14 cellular contexts compared by ENCODE assay signal in the genomic region with DNA sequence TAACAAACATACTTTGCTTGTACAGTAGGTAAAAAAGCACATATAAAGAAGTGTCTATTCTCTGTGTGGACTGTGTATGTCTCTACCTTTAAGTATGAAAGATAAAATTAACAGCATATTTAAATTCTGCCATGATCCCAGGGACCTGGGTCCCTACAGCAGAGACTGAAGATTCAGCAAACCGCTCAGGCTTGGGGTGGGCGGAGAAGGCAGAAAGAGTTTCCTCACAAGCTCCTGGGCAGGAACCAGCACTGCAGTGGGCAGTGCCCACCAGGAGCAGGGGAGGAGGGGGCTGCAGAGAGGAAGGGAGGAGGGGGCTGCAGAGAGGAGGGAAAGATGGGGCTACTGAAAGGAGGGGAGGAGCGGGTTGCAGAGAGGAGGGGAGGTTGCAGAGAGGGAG. TPM values are rescaled to one million over a fixed set of nuclear protein-coding genes. Genes with fewer than 3 reads are reported as not detected.
A peak's percentile ranks its signal among the peaks of the same experiment; 100 is the strongest.
DNase-seq lines count a peak whose midpoint lies in the region; ATAC-seq and TF ChIP-seq lines count a peak whose summit lies in the region.
"Had no signal": no experiment of that assay in that cellular context is flagged by ENCODE, and none has a peak within 500 bp of the region (broad histone marks: within the 10 kb centered on the region; RNA-seq: fewer than 3 reads in every experiment).

No MANE protein-coding gene starts in this region.

- H3K36me3 ChIP-seq in BLaER1 (peaks cover 18% of the 10 kb centered on the region), HEK293 (ENCODE audit: control insufficient read depth in 2 of 2, insufficient read depth in 1 of 2, low read length in 2 of 2) (no peaks in the 10 kb centered on the region), spleen (no peaks in the 10 kb centered on the region), mucosa of descending colon (ENCODE audit: low read depth) (no peaks in the 10 kb centered on the region)

- no peaks in the 10 kb centered on the region for H3K27me3 ChIP-seq in BLaER1
- peaks cover 0 to 17% (median 0%) of the 10 kb centered on the region in 7 donors for H3K27me3 ChIP-seq in spleen (replicated peaks in 1 of 7)

- TF ChIP-seq POLR2A in spleen (IDR thresholded peaks at IDR 0.05) = no peak

- H3K4me1 ChIP-seq in BLaER1 (peaks cover 96% of the 10 kb centered on the region), HEK293 (ENCODE audit: control insufficient read depth, insufficient read depth, low read length) (no peaks in the 10 kb centered on the region), spleen (peaks cover 0 to 56% (median 17%) of the 10 kb centered on the region in 6 donors), mucosa of descending colon (ENCODE audit: low read depth) (no peaks in the 10 kb centered on the region)

- peak overlapping the region; percentile 99 for H3K4me2 ChIP-seq in BLaER1

- ATAC-seq in naive B cell (ENCODE audit: low read depth in 2 of 2) = no peak
- no peak for ATAC-seq in mucosa of descending colon
- no peak for ATAC-seq in natural killer cell
- ATAC-seq: Panc1 had no signal

- H3K27me3 Mint-ChIP-seq in naive B cell = peaks cover 0 to 5% (median 0%) of the 10 kb centered on the region in 3 donors
- peaks cover 0 to 3% of the 10 kb centered on the region in 2 donors for H3K27me3 Mint-ChIP-seq in natural killer cell (ENCODE audit: low read depth in 2 of 2)
- H3K27me3 Mint-ChIP-seq in osteocyte (ENCODE audit: unreplicated experiment) = no peaks in the 10 kb centered on the region

- H3K36me3 Mint-ChIP-seq in naive B cell (peaks cover 4 to 17% of the 10 kb centered on the region in 2 donors), natural killer cell (no peaks in the 10 kb centered on the region), osteocyte (ENCODE audit: unreplicated experiment) (no peaks in the 10 kb centered on the region)

- no peaks in the 10 kb centered on the region for H4K20me1 ChIP-seq in BLaER1

- intact Hi-C loops in spleen (cut with DNase I; ENCODE audit: low total_unique reads) = no loop called here
- intact Hi-C loops in mucosa of descending colon (cut with DNase I, micrococcal nuclease) = no loop called here
- intact Hi-C loops in natural killer cell (cut with micrococcal nuclease) = no loop called here

- H3K4me3 Mint-ChIP-seq in naive B cell (peak overlapping the region in 5 of 8 donors; percentile 31 to 63 (median 49)), natural killer cell (no peak overlapping the region), osteocyte (ENCODE audit: unreplicated experiment) (no peak overlapping the region)

- 79 to 87% (median 81%) methylated on average over 3 of the region's 3 CpGs for WGBS in spleen, 5 donors

- H3K9me3 ChIP-seq in BLaER1 (peaks cover 18% of the 10 kb centered on the region), HEK293 (ENCODE audit: control insufficient read depth, insufficient read depth, low read depth, low read length) (no peaks in the 10 kb centered on the region), spleen (peaks cover 0 to 9% (median 2%) of the 10 kb centered on the region in 8 donors), mucosa of descending colon (no peaks in the 10 kb centered on the region)

- no peak for DNase-seq in naive B cell
- DNase-seq in spleen = peak; percentile 30
- DNase-seq in mucosa of descending colon = no peak
- DNase-seq in natural killer cell = no peak
- DNase-seq in osteocyte (ENCODE audit: extremely low spot score, unreplicated experiment) = no peak
- DNase-seq: COR-L47, Kasumi-1, MM.1S, NCI-H1092 treated with DMSO at 0.1 percent for 48 hours, NCI-H2081 treated with DMSO at 0.1 percent for 48 hours, NCI-H510A treated with DMSO at 0.1 percent for 48 hours had no signal

- TF ChIP-seq CTCF in HEK293 (tag by site-specific recombination; IDR thresholded peaks at IDR 0.05) = no peak
- TF ChIP-seq CTCF in spleen (IDR thresholded peaks at IDR 0.05 in 8 of 11, conservative IDR thresholded peaks at IDR 0.05 in 3 of 11) = no peak
- TF ChIP-seq CTCF in mucosa of descending colon (IDR thresholded peaks at IDR 0.05) = no peak
- no peak for TF ChIP-seq CTCF in natural killer cell (IDR thresholded peaks at IDR 0.05)
- TF ChIP-seq CTCF in osteocyte (IDR thresholded peaks at IDR 0.05) = no peak

- H3K27ac ChIP-seq in BLaER1 (peak overlapping the region; percentile 96), HEK293 (ENCODE audit: extremely low read depth, low read depth, low read length) (no peak overlapping the region), spleen (no peak overlapping the region)

- H3K9me3 Mint-ChIP-seq in naive B cell = peaks cover 9 to 21% (median 16%) of the 10 kb centered on the region in 7 donors
- peaks cover 0 to 2% of the 10 kb centered on the region in 2 donors for H3K9me3 Mint-ChIP-seq in natural killer cell
- no peaks in the 10 kb centered on the region for H3K9me3 Mint-ChIP-seq in osteocyte (ENCODE audit: unreplicated experiment)

- peaks cover 25 to 36% (median 34%) of the 10 kb centered on the region in 3 donors for H3K4me1 Mint-ChIP-seq in naive B cell
- H3K4me1 Mint-ChIP-seq in natural killer cell = no peaks in the 10 kb centered on the region
- peaks cover 45% of the 10 kb centered on the region for H3K4me1 Mint-ChIP-seq in osteocyte (ENCODE audit: unreplicated experiment)

- H3K27ac Mint-ChIP-seq in naive B cell (peak overlapping the region in 2 of 6 donors; percentile 42 to 78), natural killer cell (no peak overlapping the region), osteocyte (ENCODE audit: unreplicated experiment) (no peak overlapping the region)

- POLR2A ChIA-PET in HEK293 (lab: Yijun Ruan, JAX) = no interaction called here

- H3K4me3 ChIP-seq in BLaER1 (peak overlapping the region; percentile 68), HEK293 (ENCODE audit: low read depth, low read length) (no peak overlapping the region), spleen (no peak overlapping the region), mucosa of descending colon (no peak overlapping the region)

- CTCF ChIA-PET in HEK293 (lab: Yijun Ruan, JAX) = interaction anchor here (1.0 kb wide), 1 partner anchor 17 kb away, joined by 3 read pairs; no protein-coding TSS in a partner anchor

- peak overlapping the region; percentile 87 for H3K9ac ChIP-seq in BLaER1

TF ChIP-seq in HEK293, 187 proteins besides CTCF, POLR2A, EP300 and RAD21:
- TF ChIP-seq ZNF596 (tag by site-specific recombination; IDR thresholded peaks at IDR 0.05) = no peak
- peak; percentile 21; the same call in 1 of the 2 replicates for TF ChIP-seq ZFHX2 (tag by site-specific recombination; conservative IDR thresholded peaks at IDR 0.05)
- 0 out of 2 replicates have a peak, but pooled peaks have one; percentile 25 for TF ChIP-seq EGR2 (tag by site-specific recombination; IDR thresholded peaks at IDR 0.05; ENCODE audit: low read depth)

RNA-seq across cellular contexts. Expression of a gene that starts 44.6 kb away (rescaled TPM):
- polyA plus RNA-seq in naive B cell (ENCODE audit: low read depth in 6 of 6) = under 1 TPM in 1 of 6 donors, not detected in 5; 0.28 TPM
- 10 to 100 TPM in 1 of 7 donors, 1 to 10 TPM in 6; 4.0 to 10.5 (median 6.1) TPM for total RNA-seq in spleen
- 1 to 10 TPM; 2.0 to 5.5 (median 2.3) TPM for polyA plus RNA-seq in spleen
- total RNA-seq in mucosa of descending colon = 10 to 100 TPM; 31.6 to 64.8 (median 43.3) TPM
- total RNA-seq in natural killer cell = not detected
- total RNA-seq in osteocyte = 0.99 and 2.0 TPM in 2 replicates

RNA-seq across cellular contexts. Expression of a gene that starts 44.7 kb away (rescaled TPM):
- polyA plus RNA-seq in naive B cell (ENCODE audit: low read depth in 6 of 6) = under 1 TPM in 2 of 6 donors, not detected in 4; 0.54 to 0.75 TPM
- 1 to 10 TPM in 6 of 7 donors, under 1 TPM in 1; 0.74 to 4.3 (median 2.0) TPM for total RNA-seq in spleen
- polyA plus RNA-seq in spleen = 1 to 10 TPM in 1 of 3 donors, under 1 TPM in 2; 0.52 to 1.1 (median 0.68) TPM
- total RNA-seq in mucosa of descending colon = 1 to 10 TPM; 5.1 to 9.2 (median 7.1) TPM
- total RNA-seq in natural killer cell = under 1 TPM; 0.56 to 0.93 (median 0.72) TPM
- 2.6 and 2.9 TPM in 2 replicates for total RNA-seq in osteocyte

Comparison
In these comparisons a context has a peak if more than half of its experiments do, and no peak if none do; other contexts are left out.
1. H3K4me3 Mint-ChIP-seq: peak in naive B cell (5 of 8); none in natural killer cell (single experiment) and osteocyte (single experiment).